1 cellular context compared by ENCODE assay signal in genomic region chr1:43172532-43172972, GRCh38.
TF ChIP-seq lines count a peak whose summit lies in the region.

No MANE protein-coding gene starts in this region.

TF ChIP-seq in K562, 482 proteins besides CTCF, POLR2A, EP300 and RAD21 (continued from another document and continues in another):
- TF ChIP-seq ZNF592 (IDR thresholded peaks at IDR 0.05) (peak; percentile 81), ZNF780A (CRISPR knock-in tag; IDR thresholded peaks at IDR 0.05) (no peak), ZNF436 (CRISPR knock-in tag; IDR thresholded peaks at IDR 0.05) (no peak), MTA2 (IDR thresholded peaks at IDR 0.05; ENCODE audit: low read depth) (no peak), ZNF511 (CRISPR knock-in tag; IDR thresholded peaks at IDR 0.05) (peak; percentile 96), WHSC1 (IDR thresholded peaks at IDR 0.05; ENCODE audit: low read length) (no peak), ZFPM2 (CRISPR knock-in tag; IDR thresholded peaks at IDR 0.05) (no peak), HMG20B (CRISPR knock-in tag; IDR thresholded peaks at IDR 0.05) (no peak), CTCFL (IDR thresholded peaks at IDR 0.05; ENCODE audit: borderline replicate concordance, insufficient read depth, low read depth, low read length, poor library complexity, severe bottlenecking) (no peak), ZNF444 (CRISPR knock-in tag; IDR thresholded peaks at IDR 0.05) (no peak), ELK1 (CRISPR knock-in tag; IDR thresholded peaks at IDR 0.05) (no peak), ATF3 (IDR thresholded peaks at IDR 0.05) (no peak), ATF3 (CRISPR knock-in tag; conservative IDR thresholded peaks at IDR 0.05) (peak; percentile 77; the same call in 1 of the 2 replicates), STAT5A (IDR thresholded peaks at IDR 0.05; ENCODE audit: borderline replicate concordance, low read length) (0 out of 2 replicates have a peak, but pooled peaks have one; percentile 9), ZFP1 (CRISPR knock-in tag; IDR thresholded peaks at IDR 0.05) (no peak), FOXK1 (CRISPR knock-in tag; IDR thresholded peaks at IDR 0.05; ENCODE audit: borderline replicate concordance) (peak; percentile 59; the same call in 1 of the 2 replicates), TAF1 (IDR thresholded peaks at IDR 0.05; ENCODE audit: control insufficient read depth, extremely low read depth, insufficient read depth, low read length, severe bottlenecking) (no peak), GMEB1 (CRISPR knock-in tag; IDR thresholded peaks at IDR 0.05) (no peak), ESRRB (CRISPR knock-in tag; IDR thresholded peaks at IDR 0.05; ENCODE audit: borderline replicate concordance) (no peak), HNRNPH1 (optimal IDR thresholded peaks at IDR 0.05; ENCODE audit: low read depth, low read length) (no peak), ZBTB1 (CRISPR knock-in tag; IDR thresholded peaks at IDR 0.05; ENCODE audit: borderline replicate concordance, low read depth) (no peak), ARNT (IDR thresholded peaks at IDR 0.05) (0 out of 4 replicates have a peak, but pooled peaks have one; percentile 11 to 69), MYNN (IDR thresholded peaks at IDR 0.05) (0 out of 2 replicates have a peak, but pooled peaks have one; percentile 6), MYNN (CRISPR knock-in tag; IDR thresholded peaks at IDR 0.05) (no peak), ZBED1 (IDR thresholded peaks at IDR 0.05) (no peak), ZNF583 (CRISPR knock-in tag; IDR thresholded peaks at IDR 0.05) (no peak), UBTF (IDR thresholded peaks at IDR 0.05; ENCODE audit: borderline replicate concordance in 1 of 2, low read depth in 2 of 2, low read length in 2 of 2) (no peak), ZNF507 (tag; conservative IDR thresholded peaks at IDR 0.05) (no peak), ZBTB49 (CRISPR knock-in tag; IDR thresholded peaks at IDR 0.05; ENCODE audit: borderline replicate concordance) (0 out of 2 replicates have a peak, but pooled peaks have one; percentile 68), AFF4 (CRISPR knock-in tag; IDR thresholded peaks at IDR 0.05) (no peak; the same call in 1 of the 2 replicates), BRD9 (IDR thresholded peaks at IDR 0.05; ENCODE audit: low read depth, partially characterized antibody) (no peak), SRF (CRISPR knock-in tag; IDR thresholded peaks at IDR 0.05) (peak in 1 of 2 experiments; percentile 52; a peak in 1 of 4 replicates), ZBTB34 (CRISPR knock-in tag; IDR thresholded peaks at IDR 0.05) (no peak), SUPT5H (IDR thresholded peaks at IDR 0.05) (no peak), ZNF224 (CRISPR knock-in tag; IDR thresholded peaks at IDR 0.05) (peak; percentile 77; the same call in 1 of the 2 replicates), RBBP5 (IDR thresholded peaks at IDR 0.05; ENCODE audit: borderline replicate concordance, insufficient read depth, low read length, poor library complexity, severe bottlenecking) (no peak), SPI1 (IDR thresholded peaks at IDR 0.05; ENCODE audit: borderline replicate concordance, low read depth, low read length) (no peak), KLF13 (tag; IDR thresholded peaks at IDR 0.05; ENCODE audit: borderline replicate concordance, low read depth) (no peak), DPF2 (IDR thresholded peaks at IDR 0.05) (peak; percentile 54; the same call in 1 of the 2 replicates), HNRNPUL1 (IDR thresholded peaks at IDR 0.05; ENCODE audit: low read length) (no peak), ZNF766 (CRISPR knock-in tag; conservative IDR thresholded peaks at IDR 0.05) (no peak)
